Comparison of ENCODE assay signal across 17 cellular contexts in genomic region chr3:170751894-170752283, GRCh38.
DNase-seq lines count a peak whose midpoint lies in the region; ATAC-seq and TF ChIP-seq lines count a peak whose summit lies in the region.
"Had no signal": no experiment of that assay in that cellular context is flagged by ENCODE, and none has a peak within 500 bp of the region (broad histone marks: within the 10 kb centered on the region; RNA-seq: fewer than 3 reads in every experiment).

No MANE protein-coding gene starts in this region.

- no peak overlapping the region for H3K4me3 ChIP-seq in CD8-positive, alpha-beta memory T cell (ENCODE audit: low read length)
- H3K4me3 ChIP-seq: dorsolateral prefrontal cortex, sigmoid colon had no signal

- DNase-seq in NCI-H2171 treated with DMSO at 0.1 percent for 48 hours (lab: John Stamatoyannopoulos, UW) (peak; percentile 62), NCI-H2171 (lab: John Stamatoyannopoulos, UW) (no peak), MCF 10A (ENCODE audit: unreplicated experiment) (no peak), kidney glomerular epithelial cell (lab: John Stamatoyannopoulos, UW) (peak; percentile 66), NCI-H345 treated with DMSO at 0.1 percent for 48 hours (lab: John Stamatoyannopoulos, UW; ENCODE audit: unreplicated experiment) (no peak), glutamatergic neuron (no peak)
- DNase-seq in CD8-positive, alpha-beta memory T cell: no peak
- DNase-seq: 8988T; activated CD8-positive, alpha-beta memory T cell treated with anti-CD3 and anti-CD28 coated beads for 24 hours; activated naive CD4-positive, alpha-beta T cell treated with anti-CD3 and anti-CD28 coated beads, Interleukin-2, amount 50 U/mL, for 16 hours; dorsolateral prefrontal cortex; islet precursor cell; natural killer cell; NCI-H1105 treated with DMSO at 0.1 percent for 48 hours had no signal

- H3K27ac ChIP-seq in CD8-positive, alpha-beta memory T cell (ENCODE audit: low read depth, low read length): no peak overlapping the region

- intact Hi-C loops in MCF 10A (cut with micrococcal nuclease): loop anchor here (2.0 kb wide), 1 partner anchor 59 kb away; no protein-coding TSS in a partner anchor

- peaks cover 7% of the 10 kb centered on the region for H3K36me3 Mint-ChIP-seq in MCF 10A (ENCODE audit: insufficient read depth, unreplicated experiment)
- peaks cover 4% of the 10 kb centered on the region for H3K36me3 Mint-ChIP-seq in glutamatergic neuron (ENCODE audit: unreplicated experiment)
- H3K36me3 Mint-ChIP-seq in CD8-positive, alpha-beta memory T cell: no peaks in the 10 kb centered on the region
- H3K36me3 Mint-ChIP-seq: natural killer cell had no signal

- H3K27me3 ChIP-seq in CD8-positive, alpha-beta memory T cell (ENCODE audit: insufficient read depth, low read length, poor library complexity, severe bottlenecking): no peaks in the 10 kb centered on the region
- H3K27me3 ChIP-seq: dorsolateral prefrontal cortex, sigmoid colon had no signal

- H3K4me1 ChIP-seq in CD8-positive, alpha-beta memory T cell (ENCODE audit: insufficient read depth, low read length): no peaks in the 10 kb centered on the region

- H3K9me3 Mint-ChIP-seq in MCF 10A (ENCODE audit: unreplicated experiment) (peaks cover 16% of the 10 kb centered on the region), glutamatergic neuron (ENCODE audit: unreplicated experiment) (no peaks in the 10 kb centered on the region)
- H3K9me3 Mint-ChIP-seq in CD8-positive, alpha-beta memory T cell: no peaks in the 10 kb centered on the region
- H3K9me3 Mint-ChIP-seq: natural killer cell; T-helper 2 cell treated with Interferon-gamma antibody and Interleukin-4, amounts not matched to agents 5 μg/mL and 100 μg/mL, for 36 hours had no signal

- POLR2A ChIA-PET in MCF 10A (lab: Yijun Ruan, JAX): interaction anchor here (1.1 to 3.2 kb wide), 6 partner anchors 10 to 62 kb away, joined by 4 to 22 read pairs (median 9); no protein-coding TSS in a partner anchor
- POLR2A ChIA-PET in CD8-positive, alpha-beta memory T cell (lab: Charles Lee): no interaction called here

- H3K4me1 Mint-ChIP-seq in MCF 10A (ENCODE audit: insufficient read depth, unreplicated experiment) (peaks cover 60% of the 10 kb centered on the region), glutamatergic neuron (ENCODE audit: low read depth, unreplicated experiment) (peaks cover 18% of the 10 kb centered on the region)
- H3K4me1 Mint-ChIP-seq in CD8-positive, alpha-beta memory T cell: no peaks in the 10 kb centered on the region
- H3K4me1 Mint-ChIP-seq: natural killer cell had no signal

- no TSS peak for BruUV-seq in MCF 10A (replicated peaks; lab: Mats Ljungman, UMichigan)

- no peaks in the 10 kb centered on the region for H3K9me3 ChIP-seq in CD8-positive, alpha-beta memory T cell (ENCODE audit: low read length)
- H3K9me3 ChIP-seq: sigmoid colon had no signal

- H3K4me3 Mint-ChIP-seq in MCF 10A (ENCODE audit: unreplicated experiment) (peak overlapping the region; percentile 16), glutamatergic neuron (ENCODE audit: unreplicated experiment) (no peak overlapping the region)
- H3K4me3 Mint-ChIP-seq in CD8-positive, alpha-beta memory T cell: no peak overlapping the region
- H3K4me3 Mint-ChIP-seq: natural killer cell; T-helper 2 cell treated with Interferon-gamma antibody and Interleukin-4, amounts not matched to agents 5 μg/mL and 100 μg/mL, for 36 hours had no signal

- CTCF ChIA-PET in MCF 10A (lab: Yijun Ruan, JAX): interaction anchor here (0.7 to 2.4 kb wide), 4 partner anchors 28 to 63 kb away, joined by 3 to 9 read pairs (median 5); no protein-coding TSS in a partner anchor
- CTCF ChIA-PET in CD8-positive, alpha-beta memory T cell (lab: Charles Lee): no interaction called here

- no peaks in the 10 kb centered on the region for H3K27me3 Mint-ChIP-seq in MCF 10A (ENCODE audit: insufficient read depth, unreplicated experiment)
- no peaks in the 10 kb centered on the region for H3K27me3 Mint-ChIP-seq in glutamatergic neuron (ENCODE audit: unreplicated experiment)
- peaks cover 22 to 65% of the 10 kb centered on the region in 2 donors for H3K27me3 Mint-ChIP-seq in CD8-positive, alpha-beta memory T cell

- ATAC-seq in activated CD4-positive, CD25-positive, alpha-beta regulatory T cell treated with anti-CD3 and anti-CD28 coated beads, Interleukin-2, amount 50 U/mL, for 24 hours: no peak
- ATAC-seq: natural killer cell had no signal

- H3K27ac Mint-ChIP-seq in MCF 10A (ENCODE audit: low read depth, unreplicated experiment) (peak overlapping the region; percentile 59), glutamatergic neuron (ENCODE audit: unreplicated experiment) (no peak overlapping the region)
- H3K27ac Mint-ChIP-seq in CD8-positive, alpha-beta memory T cell: no peak overlapping the region
- H3K27ac Mint-ChIP-seq: natural killer cell; T-helper 2 cell treated with Interferon-gamma antibody and Interleukin-4, amounts not matched to agents 5 μg/mL and 100 μg/mL, for 36 hours had no signal

- no peaks in the 10 kb centered on the region for H3K36me3 ChIP-seq in CD8-positive, alpha-beta memory T cell (ENCODE audit: insufficient read depth, low read length)
- H3K36me3 ChIP-seq: sigmoid colon had no signal

- TF ChIP-seq CTCF in MCF 10A (IDR thresholded peaks at IDR 0.05; ENCODE audit: unreplicated experiment) (no peak), glutamatergic neuron (IDR thresholded peaks at IDR 0.05; ENCODE audit: partially characterized antibody, unreplicated experiment) (no peak)

Comparison
In these comparisons a context has a peak if more than half of its experiments do, and no peak if none do; other contexts are left out.
1. DNase-seq: peak in NCI-H2171 treated with DMSO at 0.1 percent for 48 hours (single experiment) and kidney glomerular epithelial cell (single experiment); none in NCI-H2171 (single experiment), MCF 10A (single experiment), NCI-H345 treated with DMSO at 0.1 percent for 48 hours (single experiment), glutamatergic neuron (single experiment) and CD8-positive, alpha-beta memory T cell (0 of 5).